15 cellular contexts compared by ENCODE assay signal in the genomic region with DNA sequence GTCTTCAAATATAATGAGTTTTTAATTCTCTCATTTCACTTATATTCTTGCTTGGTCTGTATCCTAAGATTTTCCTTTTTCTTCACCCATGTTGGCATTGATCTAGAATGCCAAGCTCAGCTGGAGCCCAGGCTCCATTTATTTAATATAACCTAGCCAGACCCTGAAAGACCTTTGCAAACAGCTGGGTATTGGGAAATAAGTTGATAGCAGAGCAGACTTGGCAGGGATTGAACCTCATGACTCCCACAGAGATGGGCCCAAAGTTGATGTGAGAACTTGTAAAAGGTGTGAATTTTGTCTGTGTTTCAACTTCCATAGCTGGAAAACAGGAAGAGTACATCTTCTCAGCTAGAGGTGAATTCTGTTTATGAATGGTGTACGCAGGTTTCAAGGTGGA. TPM values are rescaled to one million over a fixed set of nuclear protein-coding genes. Genes with fewer than 3 reads are reported as not detected.
DNase-seq lines count a peak whose midpoint lies in the region; ATAC-seq, FAIRE-seq and TF ChIP-seq lines count a peak whose summit lies in the region.
"Had no signal": no experiment of that assay in that cellular context is flagged by ENCODE, and none has a peak within 500 bp of the region (broad histone marks: within the 10 kb centered on the region; RNA-seq: fewer than 3 reads in every experiment).

No MANE protein-coding gene starts in this region.

- H3K27me3 Mint-ChIP-seq in activated T-helper 17 cell treated with anti-CD3 and anti-CD28 coated beads, Interleukin-2, amount 50 U/mL, for 72 hours: no peaks in the 10 kb centered on the region
- H3K27me3 Mint-ChIP-seq: B cell had no signal

- H3K4me1 ChIP-seq in mammary epithelial cell (ENCODE audit: insufficient read depth, low read length) (peaks cover 7% of the 10 kb centered on the region), breast epithelium (no peaks in the 10 kb centered on the region), pancreas (no peaks in the 10 kb centered on the region)
- H3K4me1 ChIP-seq: SJCRH30 had no signal

- in situ Hi-C loops in mammary epithelial cell (cut with MboI; ENCODE audit: low sequenced_read_pairs in 2 of 2): loop anchor here in 1 of 2 donors (25.0 kb wide), 1 partner anchor 731 kb away; no protein-coding TSS in a partner anchor

- H3K79me2 ChIP-seq in mammary epithelial cell (ENCODE audit: insufficient read depth, low read length): no peaks in the 10 kb centered on the region

- H4K20me1 ChIP-seq in mammary epithelial cell (ENCODE audit: insufficient read depth, low read length): no peaks in the 10 kb centered on the region

- no peaks in the 10 kb centered on the region for H3K4me1 Mint-ChIP-seq in activated T-helper 17 cell treated with anti-CD3 and anti-CD28 coated beads, Interleukin-2, amount 50 U/mL, for 72 hours
- H3K4me1 Mint-ChIP-seq: B cell, CD14-positive monocyte had no signal

- H3K4me3 ChIP-seq in mammary epithelial cell (replicated peaks in 1 of 3; ENCODE audit: insufficient read depth in 1 of 3, low read depth in 2 of 3, low read length in 3 of 3): no peak overlapping the region
- H3K4me3 ChIP-seq in breast epithelium: no peak overlapping the region
- no peak overlapping the region for H3K4me3 ChIP-seq in pancreas
- H3K4me3 ChIP-seq: SJCRH30 had no signal

- no peak for ATAC-seq in activated T-helper 17 cell treated with anti-CD3 and anti-CD28 coated beads, Interleukin-2, amount 50 U/mL, for 72 hours (replicated peaks)
- ATAC-seq in pancreas: peak in 3 of 4 donors; percentile 15 to 30 (median 28)

- dilution Hi-C loops in mammary epithelial cell (cut with HindIII; ENCODE audit: low sequenced_read_pairs): no loop called here

- CTCF ChIA-PET in mammary epithelial cell (lab: Charles Lee; ENCODE audit: low non-redundant PET): interaction anchor here (0.7 kb wide), 1 partner anchor 725 kb away, joined by 3 read pairs; no protein-coding TSS in a partner anchor

- H3K27me3 ChIP-seq in mammary epithelial cell (ENCODE audit: insufficient read depth, low read length) (no peaks in the 10 kb centered on the region), breast epithelium (peaks cover 0 to 17% of the 10 kb centered on the region in 2 donors), pancreas (no peaks in the 10 kb centered on the region)
- H3K27me3 ChIP-seq: SJCRH30 had no signal

- H3K27ac ChIP-seq in mammary epithelial cell (ENCODE audit: insufficient read depth, low read depth, low read length): no peak overlapping the region
- no peak overlapping the region for H3K27ac ChIP-seq in breast epithelium
- no peak overlapping the region for H3K27ac ChIP-seq in pancreas
- H3K27ac ChIP-seq: SJCRH30 had no signal

- intact Hi-C loops in mammary epithelial cell (cut with micrococcal nuclease) (loop anchor here (1.0 to 10.0 kb wide), 3 partner anchors 18 to 725 kb away; no protein-coding TSS in a partner anchor), breast epithelium (cut with DNase I; ENCODE audit: low total_unique reads) (no loop called here), pancreas (cut with DNase I) (no loop called here)

- H3K36me3 ChIP-seq in mammary epithelial cell (ENCODE audit: insufficient read depth, low read length): no peaks in the 10 kb centered on the region
- no peaks in the 10 kb centered on the region for H3K36me3 ChIP-seq in breast epithelium
- no peaks in the 10 kb centered on the region for H3K36me3 ChIP-seq in pancreas
- H3K36me3 ChIP-seq: SJCRH30 had no signal

- H3K27ac Mint-ChIP-seq in activated T-helper 17 cell treated with anti-CD3 and anti-CD28 coated beads, Interleukin-2, amount 50 U/mL, for 72 hours: peak overlapping the region; percentile 15
- H3K27ac Mint-ChIP-seq: B cell had no signal

- DNase-seq in mammary epithelial cell (no peak), breast epithelium (ENCODE audit: low spot score in 2 of 2) (no peak), GM19239 (ENCODE audit: insufficient read length, low spot score) (no peak), pancreas (no peak), SHP77 (lab: John Stamatoyannopoulos, UW) (no peak), NCI-H748 (lab: John Stamatoyannopoulos, UW; ENCODE audit: unreplicated experiment) (no peak)
- DNase-seq: KG1, NCI-H1436 treated with DMSO at 0.1 percent for 48 hours had no signal

- H3K4me3 Mint-ChIP-seq in activated T-helper 17 cell treated with anti-CD3 and anti-CD28 coated beads, Interleukin-2, amount 50 U/mL, for 72 hours: no peak overlapping the region
- H3K4me3 Mint-ChIP-seq: B cell, CD14-positive monocyte had no signal

- H3K4me2 ChIP-seq in mammary epithelial cell (ENCODE audit: insufficient read depth, low read depth, low read length): peak overlapping the region; percentile 47

- no peak overlapping the region for H3K9ac ChIP-seq in mammary epithelial cell (ENCODE audit: insufficient read depth, low read length)

- H2AFZ ChIP-seq in mammary epithelial cell (ENCODE audit: low read depth, low read length): no peak overlapping the region

- H3K36me3 Mint-ChIP-seq in activated T-helper 17 cell treated with anti-CD3 and anti-CD28 coated beads, Interleukin-2, amount 50 U/mL, for 72 hours (ENCODE audit: low read depth): no peaks in the 10 kb centered on the region
- H3K36me3 Mint-ChIP-seq: CD14-positive monocyte had no signal

- FAIRE-seq in GM19239 (lab: Jason Lieb, UNC) (peak; percentile 59), pancreas (lab: Jason Lieb, UNC) (no peak)

- TF ChIP-seq POLR2A in breast epithelium (IDR thresholded peaks at IDR 0.05): no peak

- TF ChIP-seq CTCF in mammary epithelial cell (conservative IDR thresholded peaks at IDR 0.05 in 1 of 2, IDR thresholded peaks at IDR 0.05 in 1 of 2; ENCODE audit: extremely low read depth in 1 of 2, insufficient read depth in 1 of 2, low read depth in 1 of 2, low read length in 2 of 2) (no peak), breast epithelium (IDR thresholded peaks at IDR 0.05) (no peak), pancreas (IDR thresholded peaks at IDR 0.05) (no peak)

- no peaks in the 10 kb centered on the region for H3K9me3 ChIP-seq in mammary epithelial cell (replicated peaks; ENCODE audit: insufficient read depth, low read length)
- H3K9me3 ChIP-seq in breast epithelium: no peaks in the 10 kb centered on the region
- no peaks in the 10 kb centered on the region for H3K9me3 ChIP-seq in pancreas
- H3K9me3 ChIP-seq: SJCRH30 had no signal

- no peaks in the 10 kb centered on the region for H3K9me3 Mint-ChIP-seq in activated T-helper 17 cell treated with anti-CD3 and anti-CD28 coated beads, Interleukin-2, amount 50 U/mL, for 72 hours
- H3K9me3 Mint-ChIP-seq: CD14-positive monocyte had no signal

- BruUV-seq in mammary epithelial cell (replicated peaks; lab: Mats Ljungman, UMichigan): no TSS peak

- 92% methylated on average over 1 of the region's 1 CpG for WGBS in mammary epithelial cell (ENCODE audit: low coverage, missing lambda C conversion rate)
- 33 to 61% methylated on average over 1 of the region's 1 CpG for WGBS in pancreas, 2 donors

RNA-seq across cellular contexts. Expression of gene SH2D1A, which starts 59.5 kb away (rescaled TPM):
- total RNA-seq in mammary epithelial cell (not detected), breast epithelium (1 to 10 TPM in 1 of 3 donors, under 1 TPM in 2; 0.64 to 2.0 (median 0.88) TPM), pancreas (under 1 TPM in 4 of 6 donors, not detected in 2; 0.09 to 0.23 (median 0.15) TPM)
- polyA plus RNA-seq in mammary epithelial cell (0.03 TPM), pancreas (under 1 TPM; 0.08 to 0.21 TPM)
- not detected for polyA minus RNA-seq in mammary epithelial cell
- total RNA-seq in activated T-helper 17 cell treated with anti-CD3 and anti-CD28 coated beads, Interleukin-2, amount 50 U/mL, for 72 hours: 10 to 100 TPM; 45.5 to 60.9 TPM
- total RNA-seq: B cell, H1, HT1080, RPMI7951, SJCRH30 had no signal
- polyA plus RNA-seq: H1 had no signal

Comparison
In these comparisons a context has a peak if more than half of its experiments do, and no peak if none do; other contexts are left out.
1. RNA of gene SH2D1A, which starts 59.5 kb away (total RNA-seq): 45.5 to 60.9 TPM in activated T-helper 17 cell treated with anti-CD3 and anti-CD28 coated beads, Interleukin-2, amount 50 U/mL, for 72 hours; 0.64 to 2.0 TPM in breast epithelium, 0.09 to 0.23 TPM in pancreas and not detected in mammary epithelial cell; every median in the first group is over 10 times any median in the second.